Comparison of ENCODE assay signal across 2 cellular contexts in the genomic region with DNA sequence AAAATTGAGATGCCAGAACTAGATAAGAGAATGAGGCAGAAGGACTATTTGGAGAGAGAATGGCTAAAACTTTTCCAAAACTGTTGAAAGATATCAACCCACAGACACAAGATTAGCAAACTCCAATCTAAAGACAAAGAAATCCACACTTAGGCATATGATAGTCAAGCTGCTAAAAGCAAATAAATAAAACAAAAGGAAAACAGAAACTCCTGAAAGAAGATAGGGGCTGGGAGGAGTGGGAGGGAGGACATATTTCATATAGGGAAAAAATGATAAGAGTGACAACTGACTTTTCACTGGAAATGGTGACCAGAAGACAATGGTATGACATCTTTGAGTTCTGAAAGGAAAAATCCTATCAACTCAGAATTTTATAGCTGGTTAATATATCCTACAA.
TF ChIP-seq lines count a peak whose summit lies in the region.

No MANE protein-coding gene starts in this region.

TF ChIP-seq in HCT116, 20 proteins besides CTCF, POLR2A, EP300 and RAD21 (continued from another document):
- TF ChIP-seq ZBTB33 (IDR thresholded peaks at IDR 0.05; ENCODE audit: extremely low read depth, insufficient replicate concordance, low read length) (no peak), JUND (IDR thresholded peaks at IDR 0.05) (no peak), ZFX (IDR thresholded peaks at IDR 0.05) (no peak), YY1 (IDR thresholded peaks at IDR 0.05; ENCODE audit: extremely low read depth, insufficient replicate concordance, low read depth, low read length) (no peak), FOSL1 (IDR thresholded peaks at IDR 0.05; ENCODE audit: low read depth) (no peak), CBX3 (IDR thresholded peaks at IDR 0.05; ENCODE audit: low read depth) (peak; percentile 49; the same call in 1 of the 2 replicates)
TF ChIP-seq in HCT116: peak in this region for 1.

TF ChIP-seq in K562, 482 proteins besides CTCF, POLR2A, EP300 and RAD21 (continued from another document):
- TF ChIP-seq, protein P1, sequence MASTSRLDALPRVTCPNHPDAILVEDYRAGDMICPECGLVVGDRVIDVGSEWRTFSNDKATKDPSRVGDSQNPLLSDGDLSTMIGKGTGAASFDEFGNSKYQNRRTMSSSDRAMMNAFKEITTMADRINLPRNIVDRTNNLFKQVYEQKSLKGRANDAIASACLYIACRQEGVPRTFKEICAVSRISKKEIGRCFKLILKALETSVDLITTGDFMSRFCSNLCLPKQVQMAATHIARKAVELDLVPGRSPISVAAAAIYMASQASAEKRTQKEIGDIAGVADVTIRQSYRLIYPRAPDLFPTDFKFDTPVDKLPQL (IDR thresholded peaks at IDR 0.05; ENCODE audit: extremely low read depth, insufficient read length), result no peak
- TF ChIP-seq SAFB2 (IDR thresholded peaks at IDR 0.05; ENCODE audit: borderline replicate concordance, low read depth, low read length, severe bottlenecking), result no peak
- no peak for TF ChIP-seq SIX5 (IDR thresholded peaks at IDR 0.05; ENCODE audit: borderline replicate concordance in 1 of 2, insufficient read depth in 1 of 2, low read depth in 1 of 2, low read length in 2 of 2)
- peak in 1 of 2 experiments; percentile 76; a peak in 2 of 4 replicates for TF ChIP-seq TRIM24 (IDR thresholded peaks at IDR 0.05)
- TF ChIP-seq XRCC3 (IDR thresholded peaks at IDR 0.05), result peak; percentile 71; the same call in 1 of the 2 replicates
- no peak for TF ChIP-seq GTF2A2 (tag; IDR thresholded peaks at IDR 0.05)
- TF ChIP-seq CREB5 (CRISPR knock-in tag; IDR thresholded peaks at IDR 0.05), result no peak
- TF ChIP-seq BRD9 (IDR thresholded peaks at IDR 0.05; ENCODE audit: low read depth, partially characterized antibody), result no peak
- no peak for TF ChIP-seq SRSF9 (IDR thresholded peaks at IDR 0.05; ENCODE audit: borderline replicate concordance, low read depth, low read length)
- no peak for TF ChIP-seq MNT (conservative IDR thresholded peaks at IDR 0.05)
- TF ChIP-seq ZNF449 (CRISPR knock-in tag; IDR thresholded peaks at IDR 0.05), result no peak
- no peak for TF ChIP-seq CC2D1A (IDR thresholded peaks at IDR 0.05)
- no peak for TF ChIP-seq NFE2L1 (tag; IDR thresholded peaks at IDR 0.05; ENCODE audit: borderline replicate concordance, low read depth)
- 0 out of 4 replicates have a peak, but pooled peaks of 1 of the 2 experiments have one; percentile 42 for TF ChIP-seq MLLT1 (IDR thresholded peaks at IDR 0.05)
- TF ChIP-seq CBX5 (IDR thresholded peaks at IDR 0.05; ENCODE audit: borderline replicate concordance, low read depth), result peak; percentile 75; the same call in 1 of the 2 replicates
- TF ChIP-seq NCOR1 (IDR thresholded peaks at IDR 0.05), result no peak
- peak in 1 of 2 experiments; percentile 92; a peak in 2 of 3 replicates for TF ChIP-seq CBX3 (IDR thresholded peaks at IDR 0.05; ENCODE audit: borderline replicate concordance in 1 of 2, low read length in 2 of 2)
- TF ChIP-seq ZNF280A (IDR thresholded peaks at IDR 0.05; ENCODE audit: low read depth, partially characterized antibody), result peak; percentile 99
- no peak for TF ChIP-seq POLR3A (IDR thresholded peaks at IDR 0.05; ENCODE audit: borderline replicate concordance, extremely low read depth, insufficient read depth, insufficient read length)
- TF ChIP-seq XRCC5 (IDR thresholded peaks at IDR 0.05; ENCODE audit: low read depth, low read length), result no peak
- TF ChIP-seq RBM34 (IDR thresholded peaks at IDR 0.05; ENCODE audit: borderline replicate concordance, insufficient read depth, low read length), result no peak
